22 cellular contexts compared by ENCODE assay signal in genomic region chr10:76788093-76788811, GRCh38.
"Had no signal": no experiment of that assay in that cellular context is flagged by ENCODE, and none has a peak within 500 bp of the region (broad histone marks: within the 10 kb centered on the region; RNA-seq: fewer than 3 reads in every experiment).

No MANE protein-coding gene starts in this region.

- H3K27ac ChIP-seq: coronary artery, dorsolateral prefrontal cortex, esophagus muscularis mucosa, foreskin keratinocyte, gastroesophageal sphincter, heart left ventricle, hepatocyte, left lung, lower lobe of right lung had no signal

- H3K4me3 ChIP-seq: coronary artery, dorsolateral prefrontal cortex, esophagus muscularis mucosa, gastroesophageal sphincter, heart left ventricle, hepatocyte, left lung, lower lobe of right lung, mucosa of descending colon had no signal

- H3K79me2 ChIP-seq: hepatocyte had no signal

- H3K27me3 ChIP-seq: dorsolateral prefrontal cortex, esophagus muscularis mucosa, foreskin keratinocyte, gastroesophageal sphincter, heart left ventricle, hepatocyte, left lung had no signal

- ATAC-seq: foreskin keratinocyte, gastroesophageal sphincter, heart left ventricle, left cardiac atrium, left lung, left ventricle myocardium superior, lower lobe of right lung, mucosa of descending colon had no signal

- H3K36me3 ChIP-seq: esophagus muscularis mucosa, gastroesophageal sphincter, heart left ventricle, left lung, lower lobe of right lung had no signal

- DNase-seq: dermis blood vessel endothelial cell; dorsolateral prefrontal cortex; effector CD4-positive, alpha-beta T cell; effector memory CD4-positive, alpha-beta T cell; foreskin keratinocyte; heart left ventricle; left cardiac atrium; left lung; left ventricle myocardium superior; lower lobe of right lung; mesenchymal stem cell; mucosa of descending colon; naive B cell had no signal

- H3K4me1 ChIP-seq: foreskin keratinocyte, left lung, lower lobe of right lung had no signal

- FAIRE-seq: colon, endothelial cell of umbilical vein, frontal cortex, islet of Langerhans, keratinocyte had no signal

- H2AFZ ChIP-seq: hepatocyte had no signal

- H3K9me3 ChIP-seq: esophagus muscularis mucosa, gastroesophageal sphincter, lower lobe of right lung, mucosa of descending colon had no signal

- H3K4me2 ChIP-seq: hepatocyte had no signal
